ENCODE assay signal across 10 cellular contexts in the genomic region with DNA sequence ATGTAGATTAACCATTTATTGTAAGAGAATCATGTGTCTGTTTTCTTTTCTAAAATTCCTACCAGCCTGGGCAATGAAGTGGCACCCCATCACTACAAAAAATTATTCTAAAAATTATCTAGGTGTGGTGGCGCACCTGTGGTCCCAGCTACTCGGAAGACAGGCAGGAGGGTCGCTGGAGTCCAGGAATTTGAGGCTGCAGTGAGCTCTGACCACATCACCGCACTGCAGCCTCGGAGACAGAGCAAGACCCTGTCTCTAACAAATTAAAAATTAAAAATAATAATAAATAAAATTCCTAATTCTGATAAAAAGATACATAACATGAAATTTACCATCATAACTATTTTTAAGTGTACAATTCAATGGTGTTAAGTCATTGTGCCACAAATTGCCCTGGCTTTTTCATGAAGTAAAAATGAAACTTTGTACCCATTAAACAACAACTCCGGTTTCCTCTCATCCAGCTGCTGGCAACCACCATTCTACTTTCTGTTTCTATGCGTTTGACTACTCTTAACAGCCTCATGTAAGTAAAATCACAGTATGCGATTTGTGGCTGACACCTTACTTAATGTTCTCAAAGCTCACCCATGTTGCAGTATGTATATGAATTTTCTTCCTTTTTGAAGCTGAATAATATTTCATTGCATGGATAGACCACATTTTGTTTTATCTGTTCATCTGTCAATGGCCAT. TPM values are rescaled to one million over a fixed set of nuclear protein-coding genes. Genes with fewer than 3 reads are reported as not detected.
A peak's percentile ranks its signal among the peaks of the same experiment; 100 is the strongest.
DNase-seq lines count a peak whose midpoint lies in the region; ATAC-seq and TF ChIP-seq lines count a peak whose summit lies in the region.
"Had no signal": no experiment of that assay in that cellular context is flagged by ENCODE, and none has a peak within 500 bp of the region (broad histone marks: within the 10 kb centered on the region; RNA-seq: fewer than 3 reads in every experiment).

No MANE protein-coding gene starts in this region.

- no peaks in the 10 kb centered on the region for H3K36me3 ChIP-seq in BLaER1 treated with 17β-estradiol and CSF1 and Interleukin-3, amounts not matched to agents 10 nM and 100 nM
- H3K36me3 ChIP-seq in Caco-2 (ENCODE audit: control insufficient read depth, insufficient read depth, low read length), result no peaks in the 10 kb centered on the region
- H3K36me3 ChIP-seq: thoracic aorta had no signal

- POLR2A ChIA-PET in activated B cell treated with CpG ODN at 0.5 μM for 24 hours (lab: Charles Lee), result interaction anchor here (0.7 to 2.4 kb wide), 14 partner anchors 8 to 110 kb away, joined by 3 to 25 read pairs (median 4); a partner anchor contains a TSS
- POLR2A ChIA-PET in Caco-2 (lab: Charles Lee), result no interaction called here

- H3K9me3 ChIP-seq in BLaER1 treated with 17β-estradiol and CSF1 and Interleukin-3, amounts not matched to agents 10 nM and 100 nM (replicated peaks in 1 of 11), result no peaks in the 10 kb centered on the region
- H3K9me3 ChIP-seq in Caco-2, result no peaks in the 10 kb centered on the region
- H3K9me3 ChIP-seq: thoracic aorta had no signal

- peak overlapping the region in 10 of 11 experiments; percentile 9 to 73 (median 56); a peak in 19 of 22 replicates for H3K27ac ChIP-seq in BLaER1 treated with 17β-estradiol and CSF1 and Interleukin-3, amounts not matched to agents 10 nM and 100 nM
- H3K27ac ChIP-seq: RWPE1, thoracic aorta had no signal

- H3K36me3 Mint-ChIP-seq in activated B cell treated with CpG ODN at 0.5 μM for 24 hours (ENCODE audit: low read depth), result no peaks in the 10 kb centered on the region
- H3K36me3 Mint-ChIP-seq in Caco-2 (ENCODE audit: insufficient read depth, unreplicated experiment), result no peaks in the 10 kb centered on the region

- H3K27ac Mint-ChIP-seq in activated B cell treated with CpG ODN at 0.5 μM for 24 hours, result peak overlapping the region; percentile 95
- no peak overlapping the region for H3K27ac Mint-ChIP-seq in Caco-2 (ENCODE audit: unreplicated experiment)

- H3K9me3 Mint-ChIP-seq in activated B cell treated with CpG ODN at 0.5 μM for 24 hours (no peaks in the 10 kb centered on the region), Caco-2 (ENCODE audit: unreplicated experiment) (no peaks in the 10 kb centered on the region)

- peaks cover 12 to 31% (median 24%) of the 10 kb centered on the region in 10 experiments for H3K4me1 ChIP-seq in BLaER1 treated with 17β-estradiol and CSF1 and Interleukin-3, amounts not matched to agents 10 nM and 100 nM
- H3K4me1 ChIP-seq in Caco-2, result no peaks in the 10 kb centered on the region

- intact Hi-C loops in activated B cell treated with CpG ODN at 0.5 μM for 24 hours (cut with micrococcal nuclease), result loop anchor here (1.0 kb wide), 4 partner anchors 8 to 53 kb away; no protein-coding TSS in a partner anchor
- intact Hi-C loops in Caco-2 (cut with micrococcal nuclease; ENCODE audit: unreplicated experiment), result no loop called here

- CTCF ChIA-PET in activated B cell treated with CpG ODN at 0.5 μM for 24 hours (lab: Charles Lee) (interaction anchor here (1.0 to 2.0 kb wide), 6 partner anchors 18 to 126 kb away, joined by 3 to 8 read pairs (median 4); no protein-coding TSS in a partner anchor), Caco-2 (lab: Charles Lee) (no interaction called here)

- H3K9ac ChIP-seq in BLaER1 treated with 17β-estradiol and CSF1 and Interleukin-3, amounts not matched to agents 10 nM and 100 nM, result peak overlapping the region in 10 of 11 experiments; percentile 15 to 56 (median 37); a peak in 12 of 22 replicates

- H3K27me3 ChIP-seq in BLaER1 treated with 17β-estradiol and CSF1 and Interleukin-3, amounts not matched to agents 10 nM and 100 nM, result no peaks in the 10 kb centered on the region
- H3K27me3 ChIP-seq in Caco-2 (replicated peaks; ENCODE audit: control insufficient read depth, insufficient read depth, low read length), result no peaks in the 10 kb centered on the region

- H3K4me1 Mint-ChIP-seq in activated B cell treated with CpG ODN at 0.5 μM for 24 hours, result peaks cover 52% of the 10 kb centered on the region
- H3K4me1 Mint-ChIP-seq in Caco-2 (ENCODE audit: low read depth, unreplicated experiment), result no peaks in the 10 kb centered on the region

- TF ChIP-seq CTCF in activated B cell treated with CpG ODN at 0.5 μM for 24 hours (IDR thresholded peaks at IDR 0.05), result no peak
- TF ChIP-seq CTCF in Caco-2 (IDR thresholded peaks at IDR 0.05; ENCODE audit: insufficient read depth in 1 of 2, low read depth in 1 of 2, low read length in 1 of 2, severe bottlenecking in 1 of 2, unreplicated experiment in 1 of 2), result no peak

- no peaks in the 10 kb centered on the region for H4K20me1 ChIP-seq in BLaER1 treated with 17β-estradiol and CSF1 and Interleukin-3, amounts not matched to agents 10 nM and 100 nM

- peak overlapping the region; percentile 60 to 86 (median 68) for H3K4me2 ChIP-seq in BLaER1 treated with 17β-estradiol and CSF1 and Interleukin-3, amounts not matched to agents 10 nM and 100 nM

- BruUV-seq in Caco-2 (replicated peaks; lab: Mats Ljungman, UMichigan), result no TSS peak

- no peaks in the 10 kb centered on the region for H3K27me3 Mint-ChIP-seq in activated B cell treated with CpG ODN at 0.5 μM for 24 hours
- H3K27me3 Mint-ChIP-seq in Caco-2 (ENCODE audit: insufficient read depth, unreplicated experiment), result no peaks in the 10 kb centered on the region

- H3K4me3 Mint-ChIP-seq in activated B cell treated with CpG ODN at 0.5 μM for 24 hours, result peak overlapping the region; percentile 65
- H3K4me3 Mint-ChIP-seq in Caco-2 (ENCODE audit: unreplicated experiment), result no peak overlapping the region

- DNase-seq in GM19240 (ENCODE audit: insufficient read length, low spot score), result peak; percentile 34
- DNase-seq in activated B cell treated with CpG ODN at 0.5 μM for 24 hours, result no peak
- DNase-seq in NCI-H1105 treated with DMSO at 0.1 percent for 48 hours (lab: John Stamatoyannopoulos, UW), result no peak
- no peak for DNase-seq in Caco-2
- no peak for DNase-seq in NCI-H1048 (lab: John Stamatoyannopoulos, UW)
- no peak for DNase-seq in inferior parietal cortex (ENCODE audit: extremely low spot score)

- H3K4me3 ChIP-seq in BLaER1 treated with 17β-estradiol and CSF1 and Interleukin-3, amounts not matched to agents 10 nM and 100 nM, result peak overlapping the region in 7 of 10 experiments; percentile 22 to 44 (median 33); a peak in 10 of 20 replicates
- no peak overlapping the region for H3K4me3 ChIP-seq in Caco-2 (ENCODE audit: low read depth, low read length)
- H3K4me3 ChIP-seq: thoracic aorta had no signal

- ATAC-seq in HG03095 (IDR thresholded peaks at IDR 0.05; ENCODE audit: unreplicated experiment) (peak; percentile 97), activated B cell treated with CpG ODN at 0.5 μM for 24 hours (ENCODE audit: low read depth) (peak; percentile 97)

RNA-seq across cellular contexts. Expression of a gene that starts 20.6 kb away (rescaled TPM):
- 59.9 and 64.5 TPM in 2 replicates for total RNA-seq in activated B cell treated with CpG ODN at 0.5 μM for 24 hours
- total RNA-seq in Caco-2 (2022), result 34.1 and 35.6 TPM in 2 replicates
